ENCODE assay signal across 27 cellular contexts in the genomic region with DNA sequence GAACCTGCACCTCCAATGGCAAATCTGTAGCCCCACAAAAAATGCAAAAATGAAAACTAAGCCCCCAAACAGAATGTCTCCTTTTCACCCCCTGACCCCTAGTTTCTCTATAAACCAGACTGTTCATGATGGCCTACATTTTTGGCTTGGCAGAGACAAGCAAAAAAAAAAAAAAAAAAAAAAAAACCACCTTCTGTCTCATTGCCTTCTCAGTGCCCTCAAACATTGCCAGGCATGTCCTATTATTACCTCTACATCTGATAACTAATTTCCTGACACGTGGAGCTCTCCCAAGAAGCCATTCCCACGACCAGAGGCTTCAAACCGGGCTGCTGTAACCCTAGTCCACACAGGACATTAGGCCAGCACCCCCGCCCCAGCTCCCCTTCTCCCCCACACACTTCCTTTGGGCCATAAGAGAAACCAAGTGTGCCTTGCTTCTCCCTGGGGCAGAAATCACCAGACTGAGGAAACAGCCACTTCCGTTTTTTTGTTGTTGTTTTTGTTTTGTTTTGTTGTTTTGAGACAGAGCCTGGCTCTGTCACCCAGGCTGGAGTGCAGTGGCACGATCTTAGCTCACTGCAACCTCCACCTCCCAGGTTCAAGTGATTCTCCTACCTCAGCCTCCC.
A peak's percentile ranks its signal among the peaks of the same experiment; 100 is the strongest.
DNase-seq lines count a peak whose midpoint lies in the region; TF ChIP-seq lines count a peak whose summit lies in the region.
"Had no signal": no experiment of that assay in that cellular context is flagged by ENCODE, and none has a peak within 500 bp of the region (broad histone marks: within the 10 kb centered on the region; RNA-seq: fewer than 3 reads in every experiment).

No MANE protein-coding gene starts in this region.

- TF ChIP-seq CTCF in NB4 (IDR thresholded peaks at IDR 0.05; ENCODE audit: low read depth, low read length) (no peak), neutrophil (IDR thresholded peaks at IDR 0.05) (no peak), ovary (IDR thresholded peaks at IDR 0.05) (no peak)

- no peak overlapping the region for H3K4me3 Mint-ChIP-seq in activated CD4-positive, alpha-beta T cell treated with anti-CD3 and anti-CD28 coated beads, Interleukin-2, amount 10 ng/mL, durations not matched to agents 24 days and 14 days
- no peak overlapping the region for H3K4me3 Mint-ChIP-seq in activated CD4-positive, alpha-beta T cell treated with anti-CD3 and anti-CD28 coated beads, Interleukin-2, amount 10 ng/mL, durations not matched to agents 7 days and 5 days
- H3K4me3 Mint-ChIP-seq: activated CD4-positive, alpha-beta T cell treated with anti-CD3 and anti-CD28 coated beads for 36 hours; activated T-helper 17 cell treated with anti-CD3 and anti-CD28 coated beads, Interleukin-2, amount 50 U/mL, for 72 hours; CD4-positive, alpha-beta memory T cell; nephron; T-helper 2 cell treated with Interferon-gamma antibody and Interleukin-4, amounts not matched to agents 5 μg/mL and 100 μg/mL, for 36 hours had no signal

- no peaks in the 10 kb centered on the region for H3K27me3 ChIP-seq in neutrophil
- no peaks in the 10 kb centered on the region for H3K27me3 ChIP-seq in ovary
- H3K27me3 ChIP-seq: brain microvascular endothelial cell, gastroesophageal sphincter, hepatocyte, vagina had no signal

- H3K27ac ChIP-seq in neutrophil = peak overlapping the region; percentile 81
- H3K27ac ChIP-seq in ovary = no peak overlapping the region
- H3K27ac ChIP-seq: brain microvascular endothelial cell, gastroesophageal sphincter, hepatocyte, lower lobe of right lung, vagina, VCaP had no signal

- H3K9me3 ChIP-seq in neutrophil (no peaks in the 10 kb centered on the region), ovary (no peaks in the 10 kb centered on the region)
- H3K9me3 ChIP-seq: lower lobe of right lung, mucosa of descending colon had no signal

- no peaks in the 10 kb centered on the region for H3K36me3 Mint-ChIP-seq in activated CD4-positive, alpha-beta T cell treated with anti-CD3 and anti-CD28 coated beads, Interleukin-2, amount 10 ng/mL, durations not matched to agents 24 days and 14 days (ENCODE audit: low read depth)
- no peaks in the 10 kb centered on the region for H3K36me3 Mint-ChIP-seq in activated CD4-positive, alpha-beta T cell treated with anti-CD3 and anti-CD28 coated beads, Interleukin-2, amount 10 ng/mL, durations not matched to agents 7 days and 5 days (ENCODE audit: low read depth)
- H3K36me3 Mint-ChIP-seq: CD4-positive, alpha-beta memory T cell had no signal

- H3K9me3 Mint-ChIP-seq in activated CD4-positive, alpha-beta T cell treated with anti-CD3 and anti-CD28 coated beads, Interleukin-2, amount 10 ng/mL, durations not matched to agents 24 days and 14 days = no peaks in the 10 kb centered on the region
- no peaks in the 10 kb centered on the region for H3K9me3 Mint-ChIP-seq in activated CD4-positive, alpha-beta T cell treated with anti-CD3 and anti-CD28 coated beads, Interleukin-2, amount 10 ng/mL, durations not matched to agents 7 days and 5 days
- H3K9me3 Mint-ChIP-seq: activated T-helper 17 cell treated with anti-CD3 and anti-CD28 coated beads, Interleukin-2, amount 50 U/mL, for 72 hours; CD4-positive, alpha-beta memory T cell; T-helper 2 cell treated with Interferon-gamma antibody and Interleukin-4, amounts not matched to agents 5 μg/mL and 100 μg/mL, for 36 hours had no signal

- CTCF ChIA-PET in activated CD4-positive, alpha-beta T cell treated with anti-CD3 and anti-CD28 coated beads, Interleukin-2, amount 10 ng/mL, durations not matched to agents 7 days and 5 days (lab: Charles Lee) = interaction anchor here (0.6 to 1.0 kb wide), 2 partner anchors 15 to 374 kb away, joined by 3 read pairs; no protein-coding TSS in a partner anchor

- H3K4me3 ChIP-seq in NB4 (ENCODE audit: low read depth, low read length) (no peak overlapping the region), neutrophil (ENCODE audit: low read depth in 1 of 2, low read length in 1 of 2) (peak overlapping the region in 1 of 2 experiments; percentile 24), ovary (no peak overlapping the region)
- H3K4me3 ChIP-seq: gastroesophageal sphincter, hepatocyte, lower lobe of right lung, mucosa of descending colon, smooth muscle cell, vagina had no signal

- peaks cover 3% of the 10 kb centered on the region for H3K27me3 Mint-ChIP-seq in activated CD4-positive, alpha-beta T cell treated with anti-CD3 and anti-CD28 coated beads, Interleukin-2, amount 10 ng/mL, durations not matched to agents 24 days and 14 days
- H3K27me3 Mint-ChIP-seq in activated CD4-positive, alpha-beta T cell treated with anti-CD3 and anti-CD28 coated beads, Interleukin-2, amount 10 ng/mL, durations not matched to agents 7 days and 5 days = no peaks in the 10 kb centered on the region
- H3K27me3 Mint-ChIP-seq: activated CD4-positive, alpha-beta T cell treated with anti-CD3 and anti-CD28 coated beads for 36 hours; activated T-helper 17 cell treated with anti-CD3 and anti-CD28 coated beads, Interleukin-2, amount 50 U/mL, for 72 hours had no signal

- 80 to 83% (median 82%) methylated on average over 6 of the region's 6 CpGs for WGBS in ovary, 3 donors

- POLR2A ChIA-PET in activated CD4-positive, alpha-beta T cell treated with anti-CD3 and anti-CD28 coated beads, Interleukin-2, amount 10 ng/mL, durations not matched to agents 7 days and 5 days (lab: Charles Lee) = no interaction called here

- peaks cover 14% of the 10 kb centered on the region for H3K4me1 Mint-ChIP-seq in activated CD4-positive, alpha-beta T cell treated with anti-CD3 and anti-CD28 coated beads, Interleukin-2, amount 10 ng/mL, durations not matched to agents 24 days and 14 days
- H3K4me1 Mint-ChIP-seq in activated CD4-positive, alpha-beta T cell treated with anti-CD3 and anti-CD28 coated beads, Interleukin-2, amount 10 ng/mL, durations not matched to agents 7 days and 5 days = peaks cover 27% of the 10 kb centered on the region

- H3K36me3 ChIP-seq in neutrophil (no peaks in the 10 kb centered on the region), ovary (no peaks in the 10 kb centered on the region)
- H3K36me3 ChIP-seq: brain microvascular endothelial cell, gastroesophageal sphincter, lower lobe of right lung, vagina had no signal

- no peak overlapping the region for H3K27ac Mint-ChIP-seq in activated CD4-positive, alpha-beta T cell treated with anti-CD3 and anti-CD28 coated beads, Interleukin-2, amount 10 ng/mL, durations not matched to agents 24 days and 14 days
- no peak overlapping the region for H3K27ac Mint-ChIP-seq in activated CD4-positive, alpha-beta T cell treated with anti-CD3 and anti-CD28 coated beads, Interleukin-2, amount 10 ng/mL, durations not matched to agents 7 days and 5 days
- H3K27ac Mint-ChIP-seq: activated CD4-positive, alpha-beta T cell treated with anti-CD3 and anti-CD28 coated beads for 36 hours; activated T-helper 17 cell treated with anti-CD3 and anti-CD28 coated beads, Interleukin-2, amount 50 U/mL, for 72 hours; nephron; T-helper 2 cell treated with Interferon-gamma antibody and Interleukin-4, amounts not matched to agents 5 μg/mL and 100 μg/mL, for 36 hours had no signal

- no peak for TF ChIP-seq EP300 in ovary (IDR thresholded peaks at IDR 0.05)

- H3K4me1 ChIP-seq in neutrophil (ENCODE audit: control insufficient read depth in 1 of 2, insufficient read depth in 1 of 2, low read depth in 1 of 2, low read length in 1 of 2) (peaks cover 33 to 46% of the 10 kb centered on the region in 2 experiments), ovary (ENCODE audit: insufficient read depth) (no peaks in the 10 kb centered on the region)
- H3K4me1 ChIP-seq: gastroesophageal sphincter had no signal

- intact Hi-C loops in activated CD4-positive, alpha-beta T cell treated with anti-CD3 and anti-CD28 coated beads, Interleukin-2, amount 10 ng/mL, durations not matched to agents 24 days and 14 days (cut with micrococcal nuclease) = no loop called here
- intact Hi-C loops in ovary (cut with DNase I) = no loop called here

- DNase-seq in activated CD4-positive, alpha-beta T cell treated with anti-CD3 and anti-CD28 coated beads, Interleukin-2, amount 10 ng/mL, durations not matched to agents 24 days and 14 days = peak; percentile 45
- no peak for DNase-seq in activated CD4-positive, alpha-beta T cell treated with anti-CD3 and anti-CD28 coated beads, Interleukin-2, amount 10 ng/mL, durations not matched to agents 7 days and 5 days
- DNase-seq in NB4 (ENCODE audit: low read depth) (peak; percentile 14), cerebellar cortex (ENCODE audit: low spot score) (peak; percentile 62), ovary (no peak), D341Med (ENCODE audit: low spot score) (no peak), NCI-H2227 treated with DMSO at 0.1 percent for 48 hours (lab: John Stamatoyannopoulos, UW) (no peak)
- DNase-seq: activated CD4-positive, alpha-beta T cell treated with anti-CD3 and anti-CD28 coated beads for 36 hours; activated naive CD4-positive, alpha-beta T cell treated with anti-CD3 and anti-CD28 coated beads, Interleukin-2, amount 50 U/mL, for 16 hours; amniotic stem cell; brain microvascular endothelial cell; CD4-positive, alpha-beta memory T cell; HCEC 1CT; kidney glomerular epithelial cell; lower lobe of right lung; mucosa of descending colon; NCI-H1048; stimulated activated naive CD8-positive, alpha-beta T cell treated with anti-CD3 and anti-CD28 coated beads, Interleukin-15, Interleukin-2, amounts not matched to agents 100 U/mL and 50 U/mL, for 24 hours had no signal

- TF ChIP-seq POLR2A in NB4 (IDR thresholded peaks at IDR 0.05; ENCODE audit: extremely low read depth, insufficient read length) (no peak), ovary (IDR thresholded peaks at IDR 0.05) (no peak)

Comparison
In these comparisons a context has a peak if more than half of its experiments do, and no peak if none do; other contexts are left out.
1. DNase-seq: peak in activated CD4-positive, alpha-beta T cell treated with anti-CD3 and anti-CD28 coated beads, Interleukin-2, amount 10 ng/mL, durations not matched to agents 24 days and 14 days (single experiment), NB4 (single experiment) and cerebellar cortex (single experiment); none in activated CD4-positive, alpha-beta T cell treated with anti-CD3 and anti-CD28 coated beads, Interleukin-2, amount 10 ng/mL, durations not matched to agents 7 days and 5 days (single experiment), ovary (0 of 5), D341Med (single experiment) and NCI-H2227 treated with DMSO at 0.1 percent for 48 hours (single experiment).